ENCODE assay signal across 27 cellular contexts in genomic region chr2:20803974-20804373, GRCh38.
"Had no signal": no experiment of that assay in that cellular context is flagged by ENCODE, and none has a peak within 500 bp of the region (broad histone marks: within the 10 kb centered on the region; RNA-seq: fewer than 3 reads in every experiment).

No MANE protein-coding gene starts in this region.

- H3K4me1 Mint-ChIP-seq: activated B cell treated with CpG ODN at 0.5 μM for 24 hours had no signal

- H3K4me3 Mint-ChIP-seq: activated B cell treated with CpG ODN at 0.5 μM for 24 hours; activated CD4-positive, alpha-beta memory T cell treated with anti-CD3 and anti-CD28 coated beads for 36 hours; activated naive CD4-positive, alpha-beta T cell treated with anti-CD3 and anti-CD28 coated beads for 36 hours; activated naive CD8-positive, alpha-beta T cell treated with anti-CD3 and anti-CD28 coated beads for 36 hours; activated T-cell treated with anti-CD3 and anti-CD28 coated beads, Interleukin-2, amount 50 U/mL, for 4 hours; activated T-helper 1 cell treated with anti-CD3 and anti-CD28 coated beads, Interleukin-12 subunit alpha, Interleukin-12 subunit beta, Interleukin-2, Interleukin-4 antibody, amounts not matched to agents 30 ng/mL and 10 ng/mL and 1 ng/mL, durations not matched to agents 14 hours and 24 hours and 36 hours; T-helper 2 cell treated with Interferon-gamma antibody and Interleukin-4, amounts not matched to agents 5 μg/mL and 100 μg/mL, for 36 hours had no signal

- H3K4me3 ChIP-seq: ascending aorta, SJCRH30, SK-N-MC had no signal

- H3K27ac ChIP-seq: ascending aorta, SJCRH30, SK-N-MC had no signal

- H3K9me3 ChIP-seq: ascending aorta, SJCRH30 had no signal

- H3K9me3 Mint-ChIP-seq: activated B cell treated with CpG ODN at 0.5 μM for 24 hours; activated CD4-positive, alpha-beta memory T cell treated with anti-CD3 and anti-CD28 coated beads for 36 hours; activated naive CD4-positive, alpha-beta T cell treated with anti-CD3 and anti-CD28 coated beads for 36 hours; activated naive CD8-positive, alpha-beta T cell treated with anti-CD3 and anti-CD28 coated beads for 36 hours; activated T-cell treated with anti-CD3 and anti-CD28 coated beads, Interleukin-2, amount 50 U/mL, for 4 hours; activated T-helper 1 cell treated with anti-CD3 and anti-CD28 coated beads, Interleukin-12 subunit alpha, Interleukin-12 subunit beta, Interleukin-2, Interleukin-4 antibody, amounts not matched to agents 30 ng/mL and 10 ng/mL and 1 ng/mL, durations not matched to agents 14 hours and 24 hours and 36 hours; T-helper 2 cell treated with Interferon-gamma antibody and Interleukin-4, amounts not matched to agents 5 μg/mL and 100 μg/mL, for 36 hours had no signal

- ATAC-seq: activated T-cell treated with anti-CD3 and anti-CD28 coated beads, Interleukin-2, amount 50 U/mL, for 4 hours; Panc1 had no signal

- H3K36me3 ChIP-seq: ascending aorta, SJCRH30 had no signal

- H3K27me3 ChIP-seq: ascending aorta, SJCRH30 had no signal

- DNase-seq: activated B cell treated with CpG ODN at 0.5 μM for 24 hours; activated CD4-positive, alpha-beta memory T cell treated with anti-CD3 and anti-CD28 coated beads for 36 hours; activated CD4-positive, alpha-beta T cell treated with anti-CD3 and anti-CD28 coated beads for 4 hours; activated CD4-positive, alpha-beta T cell treated with anti-CD3 and anti-CD28 coated beads, Interleukin-2, amount 50 U/mL, for 1 hour; activated CD4-positive, CD25-positive, alpha-beta regulatory T cell treated with anti-CD3 and anti-CD28 coated beads, Interleukin-2, amount 50 U/mL, for 72 hours; activated CD8-positive, alpha-beta memory T cell treated with anti-CD3 and anti-CD28 coated beads, Interleukin-2, amount 50 U/mL, for 4 hours; activated gamma-delta T cell treated with Interleukin-2 at 50 U/mL for 16 hours; activated naive CD4-positive, alpha-beta T cell treated with anti-CD3 and anti-CD28 coated beads for 36 hours; activated naive CD8-positive, alpha-beta T cell treated with anti-CD3 and anti-CD28 coated beads for 36 hours; activated T-cell treated with anti-CD3 and anti-CD28 coated beads for 4 hours; activated T-cell treated with anti-CD3 and anti-CD28 coated beads, Interleukin-2, amount 50 U/mL, for 4 hours; amygdala; NCI-H1092 treated with DMSO at 0.1 percent for 48 hours; NCI-H1417; NCI-H146; NCI-H187; NCI-H2081; NCI-H226; NCI-H446 treated with DMSO at 0.1 percent for 48 hours; NCI-H524 treated with DMSO at 0.1 percent for 48 hours; SHP77; SJCRH30 had no signal

- H3K27me3 Mint-ChIP-seq: activated B cell treated with CpG ODN at 0.5 μM for 24 hours; activated CD4-positive, alpha-beta memory T cell treated with anti-CD3 and anti-CD28 coated beads for 36 hours; activated naive CD8-positive, alpha-beta T cell treated with anti-CD3 and anti-CD28 coated beads for 36 hours had no signal

- H3K4me1 ChIP-seq: ascending aorta, SJCRH30 had no signal

- H3K27ac Mint-ChIP-seq: activated B cell treated with CpG ODN at 0.5 μM for 24 hours; activated CD4-positive, alpha-beta memory T cell treated with anti-CD3 and anti-CD28 coated beads for 36 hours; activated naive CD4-positive, alpha-beta T cell treated with anti-CD3 and anti-CD28 coated beads for 36 hours; activated naive CD8-positive, alpha-beta T cell treated with anti-CD3 and anti-CD28 coated beads for 36 hours; activated T-helper 1 cell treated with anti-CD3 and anti-CD28 coated beads, Interleukin-12 subunit alpha, Interleukin-12 subunit beta, Interleukin-2, Interleukin-4 antibody, amounts not matched to agents 30 ng/mL and 10 ng/mL and 1 ng/mL, durations not matched to agents 14 hours and 24 hours and 36 hours; T-helper 2 cell treated with Interferon-gamma antibody and Interleukin-4, amounts not matched to agents 5 μg/mL and 100 μg/mL, for 36 hours had no signal
